10 cellular contexts compared by ENCODE assay signal in genomic region chr3:69761896-69762789, GRCh38. TPM values are rescaled to one million over a fixed set of nuclear protein-coding genes. Genes with fewer than 3 reads are reported as not detected.
DNase-seq lines count a peak whose midpoint lies in the region; ATAC-seq and TF ChIP-seq lines count a peak whose summit lies in the region.
"Had no signal": no experiment of that assay in that cellular context is flagged by ENCODE, and none has a peak within 500 bp of the region (broad histone marks: within the 10 kb centered on the region; RNA-seq: fewer than 3 reads in every experiment).

No MANE protein-coding gene starts in this region.

- no peak for TF ChIP-seq CTCF in foreskin keratinocyte (conservative IDR thresholded peaks at IDR 0.05)

- H3K27me3 ChIP-seq in foreskin keratinocyte = no peaks in the 10 kb centered on the region
- H3K27me3 ChIP-seq: Peyer's patch had no signal

- H3K27ac ChIP-seq in foreskin keratinocyte = no peak overlapping the region

- H3K4me1 ChIP-seq in foreskin keratinocyte = peaks cover 12% of the 10 kb centered on the region

- peak; percentile 65 for ATAC-seq in GM21381 (IDR thresholded peaks at IDR 0.05; ENCODE audit: unreplicated experiment)
- peak; percentile 94 for ATAC-seq in foreskin keratinocyte
- ATAC-seq: activated T-helper 17 cell treated with anti-CD3 and anti-CD28 coated beads, Interleukin-2, amount 50 U/mL, for 72 hours had no signal

- intact Hi-C loops in head of caudate nucleus (cut with DNase I) = no loop called here

- DNase-seq in AG08396 (ENCODE audit: low spot score) = peak; percentile 40
- peak; percentile 29 for DNase-seq in NOMO-1 treated with DMSO at 0.1 percent for 48 hours (lab: John Stamatoyannopoulos, UW; ENCODE audit: unreplicated experiment)
- DNase-seq in foreskin keratinocyte = peak; percentile 65 to 73
- DNase-seq in cerebellum (ENCODE audit: low spot score) = no peak
- DNase-seq in GF-D8 (lab: John Stamatoyannopoulos, UW) = no peak
- DNase-seq in T-helper 9 cell = no peak
- DNase-seq in head of caudate nucleus = no peak
- DNase-seq: Peyer's patch had no signal

RNA-seq across cellular contexts. Expression of gene MITF, which starts 22.9 kb away (rescaled TPM):
- 1.3 and 1.8 TPM in 2 replicates for total RNA-seq in foreskin keratinocyte
- 0.47 and 0.51 TPM in 2 replicates for polyA plus RNA-seq in foreskin keratinocyte
- total RNA-seq in cerebellum = 2.0 TPM
- total RNA-seq: activated T-helper 17 cell treated with anti-CD3 and anti-CD28 coated beads, Interleukin-2, amount 50 U/mL, for 72 hours had no signal

Comparison
In these comparisons a context has a peak if more than half of its experiments do, and no peak if none do; other contexts are left out.
1. DNase-seq: peak in AG08396 (single experiment), NOMO-1 treated with DMSO at 0.1 percent for 48 hours (single experiment) and foreskin keratinocyte (2 of 2); none in cerebellum (single experiment), GF-D8 (single experiment), T-helper 9 cell (single experiment) and head of caudate nucleus (0 of 42).